Comparison of ENCODE assay signal across 15 cellular contexts in the genomic region with DNA sequence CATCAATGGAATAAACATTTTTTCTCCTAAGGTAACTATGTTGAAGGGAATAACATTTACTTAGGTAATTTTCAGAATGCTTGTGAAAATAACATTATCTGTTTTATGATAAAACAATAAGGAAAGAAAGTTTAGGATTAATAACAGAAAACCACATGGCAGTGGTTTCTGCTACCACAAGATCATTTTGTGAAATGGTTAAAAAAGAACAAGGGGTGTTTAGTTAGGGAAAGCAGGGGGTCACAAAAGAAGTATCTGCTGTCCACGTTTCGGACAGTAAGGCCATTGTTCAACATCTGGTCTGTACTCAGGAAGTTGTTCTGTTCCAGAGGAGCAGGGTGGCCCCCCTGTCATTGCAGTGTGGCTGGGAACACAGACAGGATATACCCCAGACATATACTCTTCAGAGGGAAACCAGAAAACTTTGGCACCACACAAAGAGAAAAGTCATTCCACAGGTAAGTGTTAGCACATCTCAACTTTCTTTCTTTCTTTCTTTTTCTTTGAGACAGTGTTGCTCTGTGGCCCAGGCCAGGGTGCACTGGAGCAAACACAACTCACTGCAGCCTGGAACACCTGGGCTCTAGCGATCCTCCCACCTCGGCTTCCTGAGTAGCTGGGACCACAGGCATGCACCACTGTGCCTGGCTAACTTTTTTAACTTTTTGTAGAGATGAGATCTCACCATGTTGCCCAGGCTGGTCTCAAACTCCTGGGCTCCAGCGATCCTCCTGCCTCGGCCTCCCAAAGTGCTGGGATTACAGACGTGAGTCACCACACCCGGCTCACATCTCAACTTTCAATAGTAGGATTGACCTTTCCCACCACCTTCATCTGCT. TPM values are rescaled to one million over a fixed set of nuclear protein-coding genes. Genes with fewer than 3 reads are reported as not detected.
DNase-seq lines count a peak whose midpoint lies in the region; ATAC-seq lines count a peak whose summit lies in the region.
"Had no signal": no experiment of that assay in that cellular context is flagged by ENCODE, and none has a peak within 500 bp of the region (broad histone marks: within the 10 kb centered on the region; RNA-seq: fewer than 3 reads in every experiment).

No MANE protein-coding gene starts in this region.

- H3K4me3 ChIP-seq in SJCRH30, result no peak overlapping the region
- H3K4me3 ChIP-seq: PC-9, suprapubic skin had no signal

- peak overlapping the region; percentile 68 for H3K27ac ChIP-seq in SJCRH30
- H3K27ac ChIP-seq: PC-9, suprapubic skin had no signal

- peaks cover 38% of the 10 kb centered on the region for H3K4me1 Mint-ChIP-seq in stimulated activated memory B cell treated with anti-CD40 and anti-IgM and Interleukin-4, amounts not matched to agents 10 μg/mL and 1 μg/mL and 100 μg/mL, for 72 hours
- no peaks in the 10 kb centered on the region for H3K4me1 Mint-ChIP-seq in immature natural killer cell
- H3K4me1 Mint-ChIP-seq: CD4-positive, alpha-beta memory T cell had no signal

- no peak overlapping the region for H3K4me3 Mint-ChIP-seq in stimulated activated memory B cell treated with anti-CD40 and anti-IgM and Interleukin-4, amounts not matched to agents 10 μg/mL and 1 μg/mL and 100 μg/mL, for 72 hours
- no peak overlapping the region for H3K4me3 Mint-ChIP-seq in immature natural killer cell
- H3K4me3 Mint-ChIP-seq: CD4-positive, alpha-beta memory T cell; naive thymus-derived CD8-positive, alpha-beta T cell had no signal

- DNase-seq in SJCRH30 (peak; percentile 63 to 79), immature natural killer cell (no peak)
- DNase-seq in activated T-cell treated with anti-CD3 and anti-CD28 coated beads, Interleukin-2, amount 50 U/mL, for 1 hour, result no peak
- DNase-seq: activated CD4-positive, alpha-beta T cell treated with anti-CD3 and anti-CD28 coated beads for 4 hours; CD4-positive, alpha-beta memory T cell; effector memory CD4-positive, alpha-beta T cell; GF-D8; naive thymus-derived CD8-positive, alpha-beta T cell; NCI-H2171; PC-9 had no signal

- no peaks in the 10 kb centered on the region for H3K9me3 Mint-ChIP-seq in stimulated activated memory B cell treated with anti-CD40 and anti-IgM and Interleukin-4, amounts not matched to agents 10 μg/mL and 1 μg/mL and 100 μg/mL, for 72 hours
- H3K9me3 Mint-ChIP-seq in immature natural killer cell, result no peaks in the 10 kb centered on the region
- H3K9me3 Mint-ChIP-seq: CD4-positive, alpha-beta memory T cell; naive thymus-derived CD8-positive, alpha-beta T cell had no signal

- H3K9me3 ChIP-seq in SJCRH30 (replicated peaks), result no peaks in the 10 kb centered on the region
- H3K9me3 ChIP-seq: suprapubic skin had no signal

- no peaks in the 10 kb centered on the region for H3K36me3 Mint-ChIP-seq in stimulated activated memory B cell treated with anti-CD40 and anti-IgM and Interleukin-4, amounts not matched to agents 10 μg/mL and 1 μg/mL and 100 μg/mL, for 72 hours
- H3K36me3 Mint-ChIP-seq in immature natural killer cell, result no peaks in the 10 kb centered on the region
- H3K36me3 Mint-ChIP-seq: CD4-positive, alpha-beta memory T cell; naive thymus-derived CD8-positive, alpha-beta T cell had no signal

- peak; percentile 28 for ATAC-seq in GM19397 (IDR thresholded peaks at IDR 0.05; ENCODE audit: unreplicated experiment)
- ATAC-seq in HG02759 (IDR thresholded peaks at IDR 0.05; ENCODE audit: unreplicated experiment), result peak; percentile 38
- ATAC-seq in stimulated activated memory B cell treated with anti-CD40 and anti-IgM and Interleukin-4, amounts not matched to agents 10 μg/mL and 1 μg/mL and 100 μg/mL, for 72 hours, result peak; percentile 35
- ATAC-seq in HG02938 (IDR thresholded peaks at IDR 0.05; ENCODE audit: unreplicated experiment), result no peak
- ATAC-seq: naive thymus-derived CD8-positive, alpha-beta T cell had no signal

- H3K27me3 ChIP-seq in SJCRH30, result no peaks in the 10 kb centered on the region
- H3K27me3 ChIP-seq: suprapubic skin had no signal

- H3K27me3 Mint-ChIP-seq in stimulated activated memory B cell treated with anti-CD40 and anti-IgM and Interleukin-4, amounts not matched to agents 10 μg/mL and 1 μg/mL and 100 μg/mL, for 72 hours, result no peaks in the 10 kb centered on the region
- H3K27me3 Mint-ChIP-seq in immature natural killer cell (ENCODE audit: low read depth in 3 of 3), result peaks cover 0 to 2% (median 1%) of the 10 kb centered on the region in 3 donors

- no peaks in the 10 kb centered on the region for H3K36me3 ChIP-seq in SJCRH30
- H3K36me3 ChIP-seq: suprapubic skin had no signal

- peak overlapping the region; percentile 3 for H3K27ac Mint-ChIP-seq in stimulated activated memory B cell treated with anti-CD40 and anti-IgM and Interleukin-4, amounts not matched to agents 10 μg/mL and 1 μg/mL and 100 μg/mL, for 72 hours
- no peak overlapping the region for H3K27ac Mint-ChIP-seq in immature natural killer cell
- H3K27ac Mint-ChIP-seq: CD4-positive, alpha-beta memory T cell had no signal

- peaks cover 16% of the 10 kb centered on the region for H3K4me1 ChIP-seq in SJCRH30

RNA-seq across cellular contexts. Expression of gene ARL5A, which starts 14.8 kb away (rescaled TPM):
- total RNA-seq in SJCRH30 (2014; rRNA removed; shearing (Covaris generic)), result 63.8 and 64.5 TPM in 2 replicates
- polyA plus RNA-seq in immature natural killer cell, result 100 to 1,000 TPM in 1 of 3 donors, 10 to 100 TPM in 2; 55.4 to 143 (median 82.1) TPM

Comparison
In these comparisons a context has a peak if more than half of its experiments do, and no peak if none do; other contexts are left out.
1. DNase-seq: peak in SJCRH30 (2 of 2); none in immature natural killer cell (0 of 3) and activated T-cell treated with anti-CD3 and anti-CD28 coated beads, Interleukin-2, amount 50 U/mL, for 1 hour (single experiment).